ENCODE assay signal across 16 cellular contexts in genomic region chr11:96424693-96425092, GRCh38. TPM values are rescaled to one million over a fixed set of nuclear protein-coding genes. Genes with fewer than 3 reads are reported as not detected.
A peak's percentile ranks its signal among the peaks of the same experiment; 100 is the strongest.
DNase-seq lines count a peak whose midpoint lies in the region; ATAC-seq, FAIRE-seq and TF ChIP-seq lines count a peak whose summit lies in the region.
"Had no signal": no experiment of that assay in that cellular context is flagged by ENCODE, and none has a peak within 500 bp of the region (broad histone marks: within the 10 kb centered on the region; RNA-seq: fewer than 3 reads in every experiment).

No MANE protein-coding gene starts in this region.

- no peaks in the 10 kb centered on the region for H4K20me1 ChIP-seq in keratinocyte (ENCODE audit: control insufficient read depth, extremely low read depth, insufficient read depth, low read length)

- H3K27me3 ChIP-seq in keratinocyte (ENCODE audit: control insufficient read depth, extremely low read depth, insufficient read depth, low read length) (no peaks in the 10 kb centered on the region), right atrium auricular region (no peaks in the 10 kb centered on the region)
- H3K27me3 ChIP-seq: dorsolateral prefrontal cortex had no signal

- ATAC-seq in GM21576 (IDR thresholded peaks at IDR 0.05; ENCODE audit: unreplicated experiment): no peak

- no peak overlapping the region for H3K9ac ChIP-seq in keratinocyte (ENCODE audit: control insufficient read depth, extremely low read depth, insufficient read depth, low read length)

- H3K36me3 ChIP-seq in keratinocyte (ENCODE audit: control insufficient read depth in 2 of 2, extremely low read depth in 1 of 2, insufficient read depth in 2 of 2, low read length in 2 of 2): no peaks in the 10 kb centered on the region
- no peaks in the 10 kb centered on the region for H3K36me3 ChIP-seq in right atrium auricular region
- H3K36me3 ChIP-seq: transverse colon had no signal

- TF ChIP-seq CTCF in AG10803 (conservative IDR thresholded peaks at IDR 0.05; ENCODE audit: low read length): no peak
- no peak for TF ChIP-seq CTCF in astrocyte of the spinal cord (IDR thresholded peaks at IDR 0.05; ENCODE audit: low read depth, low read length)
- TF ChIP-seq CTCF in keratinocyte (optimal IDR thresholded peaks at IDR 0.05 in 1 of 3, IDR thresholded peaks at IDR 0.05 in 1 of 3, conservative IDR thresholded peaks at IDR 0.05 in 1 of 3; ENCODE audit: extremely low read depth in 1 of 3, insufficient read depth in 2 of 3, low read length in 3 of 3): no peak
- TF ChIP-seq CTCF in right atrium auricular region (IDR thresholded peaks at IDR 0.05): no peak

- H3K79me2 ChIP-seq in keratinocyte (ENCODE audit: control insufficient read depth, insufficient read depth, low read length): no peaks in the 10 kb centered on the region

- H3K4me1 ChIP-seq in keratinocyte (ENCODE audit: control insufficient read depth, extremely low read depth, insufficient read depth, low read length) (no peaks in the 10 kb centered on the region), right atrium auricular region (no peaks in the 10 kb centered on the region)
- H3K4me1 ChIP-seq: transverse colon had no signal

- no peak overlapping the region for H2AFZ ChIP-seq in keratinocyte (ENCODE audit: control insufficient read depth, low read length)

- no peaks in the 10 kb centered on the region for H3K9me1 ChIP-seq in keratinocyte (ENCODE audit: control insufficient read depth, extremely low read depth, insufficient read depth, low read length)

- no peaks in the 10 kb centered on the region for H3K9me3 ChIP-seq in keratinocyte (ENCODE audit: control insufficient read depth, low read depth, low read length)
- no peaks in the 10 kb centered on the region for H3K9me3 ChIP-seq in right atrium auricular region
- H3K9me3 ChIP-seq: transverse colon had no signal

- dilution Hi-C loops in keratinocyte (cut with MboI; ENCODE audit: extremely low pct_ligation_motif_present, low sequenced_read_pairs): no loop called here

- H3K4me3 ChIP-seq in AG10803 (ENCODE audit: low read length) (no peak overlapping the region), astrocyte of the spinal cord (ENCODE audit: low read depth, low read length) (no peak overlapping the region), keratinocyte (ENCODE audit: control insufficient read depth in 2 of 3, extremely low read depth in 1 of 3, insufficient read depth in 2 of 3, low read depth in 1 of 3, low read length in 3 of 3) (no peak overlapping the region), right atrium auricular region (no peak overlapping the region)
- H3K4me3 ChIP-seq: dorsolateral prefrontal cortex, transverse colon had no signal

- in situ Hi-C loops in astrocyte of the spinal cord (cut with HindIII; ENCODE audit: low sequenced_read_pairs): no loop called here

- FAIRE-seq in keratinocyte (lab: Jason Lieb, UNC): no peak
- FAIRE-seq: GM19239, kidney had no signal

- H3K27ac ChIP-seq in keratinocyte (ENCODE audit: control insufficient read depth, insufficient read depth, low read length): no peak overlapping the region
- no peak overlapping the region for H3K27ac ChIP-seq in right atrium auricular region
- H3K27ac ChIP-seq: C4-2B, dorsolateral prefrontal cortex, transverse colon had no signal

- no peak overlapping the region for H3K4me2 ChIP-seq in keratinocyte (ENCODE audit: control insufficient read depth, extremely low read depth, insufficient read depth, low read depth, low read length)

- DNase-seq in AG10803 (ENCODE audit: low read depth) (peak; percentile 70), HS-5 (ENCODE audit: low read depth) (peak; percentile 66), astrocyte of the spinal cord (ENCODE audit: low read depth, low spot score) (peak; percentile 44), keratinocyte (ENCODE audit: low read depth, low spot score) (peak; percentile 33), DMS53 treated with DMSO at 0.1 percent for 48 hours (lab: John Stamatoyannopoulos, UW; ENCODE audit: unreplicated experiment) (no peak), right atrium auricular region (ENCODE audit: low spot score) (no peak), SKM-1 treated with dmso at 0.1 percent for 144 hours (lab: John Stamatoyannopoulos, UW; ENCODE audit: unreplicated experiment) (no peak)
- DNase-seq: activated B cell treated with CpG ODN at 0.5 μM for 24 hours, dorsolateral prefrontal cortex, glutamatergic neuron, kidney, NCI-H1436, transverse colon had no signal

RNA-seq across cellular contexts. Expression of gene JRKL, which starts 34.9 kb away (rescaled TPM):
- polyA plus RNA-seq in keratinocyte: 3.8 to 6.9 TPM (median 5.0 TPM) in 3 replicates
- polyA plus RNA-seq in keratinocyte (2011; ENCODE audit: low read depth): 7.7 TPM
- 2.6 and 4.1 TPM in 2 replicates for polyA plus RNA-seq in keratinocyte (2011; cell fraction: cytosol; rRNA removed)
- 8.8 and 12.7 TPM in 2 replicates for polyA plus RNA-seq in keratinocyte (2011; cell fraction: nucleus; rRNA removed)
- 4.5 and 5.5 TPM in 2 replicates for polyA plus RNA-seq in keratinocyte (2012; ENCODE audit: low replicate concordance)
- 0.23 to 3.4 TPM (median 2.1 TPM) in 3 replicates for polyA minus RNA-seq in keratinocyte
- polyA minus RNA-seq in keratinocyte (2011; cell fraction: cytosol; rRNA and poly(A)+ RNA removed): 2.9 TPM
- 3.6 and 7.4 TPM in 2 replicates for polyA minus RNA-seq in keratinocyte (2011; cell fraction: nucleus; rRNA and poly(A)+ RNA removed)
- 1 to 10 TPM; 4.2 to 4.8 TPM for total RNA-seq in right atrium auricular region

RNA-seq across cellular contexts. Expression of gene CCDC82, which starts 35.0 kb away (rescaled TPM):
- 7.6 to 19.3 TPM (median 10.3 TPM) in 3 replicates for polyA plus RNA-seq in keratinocyte
- 22.5 TPM for polyA plus RNA-seq in keratinocyte (2011; ENCODE audit: low read depth)
- polyA plus RNA-seq in keratinocyte (2011; cell fraction: cytosol; rRNA removed): 8.0 and 8.6 TPM in 2 replicates
- polyA plus RNA-seq in keratinocyte (2011; cell fraction: nucleus; rRNA removed): 19.7 and 34.0 TPM in 2 replicates
- polyA plus RNA-seq in keratinocyte (2012; ENCODE audit: low replicate concordance): 12.5 and 12.8 TPM in 2 replicates
- 1.3 to 8.3 TPM (median 3.4 TPM) in 3 replicates for polyA minus RNA-seq in keratinocyte
- polyA minus RNA-seq in keratinocyte (2011; cell fraction: cytosol; rRNA and poly(A)+ RNA removed): 3.6 TPM
- 9.0 and 16.1 TPM in 2 replicates for polyA minus RNA-seq in keratinocyte (2011; cell fraction: nucleus; rRNA and poly(A)+ RNA removed)
- total RNA-seq in right atrium auricular region: 10 to 100 TPM in 1 of 2 donors, 1 to 10 TPM in 1; 9.6 to 11.9 TPM

Comparison
In these comparisons a context has a peak if more than half of its experiments do, and no peak if none do; other contexts are left out.
1. DNase-seq: peak in AG10803 (single experiment), HS-5 (single experiment), astrocyte of the spinal cord (single experiment) and keratinocyte (single experiment); none in DMS53 treated with DMSO at 0.1 percent for 48 hours (single experiment), right atrium auricular region (single experiment) and SKM-1 treated with dmso at 0.1 percent for 144 hours (single experiment).